ENCODE assay signal across 15 cellular contexts in genomic region chr5:14439087-14439841, GRCh38.
DNase-seq lines count a peak whose midpoint lies in the region; ATAC-seq and TF ChIP-seq lines count a peak whose summit lies in the region.
"Had no signal": no experiment of that assay in that cellular context is flagged by ENCODE, and none has a peak within 500 bp of the region (broad histone marks: within the 10 kb centered on the region; RNA-seq: fewer than 3 reads in every experiment).

No MANE protein-coding gene starts in this region.

- H3F3A ChIP-seq in GM23338 (replicated peaks; ENCODE audit: low read depth): no peaks in the 10 kb centered on the region

- intact Hi-C loops in left ventricle myocardium superior (cut with micrococcal nuclease): no loop called here

- peaks cover 4% of the 10 kb centered on the region; the same call in 1 of the 2 replicates for H4K20me1 ChIP-seq in GM23338 (replicated peaks; ENCODE audit: insufficient read depth)

- H3K4me1 Mint-ChIP-seq in GM23338 (peaks cover 11% of the 10 kb centered on the region; the same call in 2 of the 3 replicates), WTC11 (peaks cover 7% of the 10 kb centered on the region; the same call in 1 of the 2 replicates)
- peaks cover 0 to 21% of the 10 kb centered on the region in 2 donors for H3K4me1 Mint-ChIP-seq in stimulated activated naive B cell treated with anti-CD40 and anti-IgM and Interleukin-4, amounts not matched to agents 10 μg/mL and 1 μg/mL and 100 μg/mL, for 72 hours

- H3K4me3 Mint-ChIP-seq in GM23338 (no peak overlapping the region), WTC11 (no peak overlapping the region)
- H3K4me3 Mint-ChIP-seq in stimulated activated naive B cell treated with anti-CD40 and anti-IgM and Interleukin-4, amounts not matched to agents 10 μg/mL and 1 μg/mL and 100 μg/mL, for 72 hours: no peak overlapping the region
- H3K4me3 Mint-ChIP-seq: activated naive CD4-positive, alpha-beta T cell treated with anti-CD3 and anti-CD28 coated beads, Interleukin-2, amount 10 ng/mL, durations not matched to agents 7 days and 5 days had no signal

- H3K4me3 ChIP-seq in GM23338: no peak overlapping the region
- H3K4me3 ChIP-seq: left lung, PC-9 had no signal

- CTCF ChIA-PET in WTC11 (lab: Charles Lee): no interaction called here

- POLR2A ChIA-PET in WTC11 (lab: Charles Lee): no interaction called here

- H3K27me3 ChIP-seq in GM23338 (ENCODE audit: insufficient read depth): no peaks in the 10 kb centered on the region
- H3K27me3 ChIP-seq: left lung, neutrophil had no signal

- no peaks in the 10 kb centered on the region; the same call in 2 of the 3 replicates for H3K9me3 Mint-ChIP-seq in GM23338
- peaks cover 12% of the 10 kb centered on the region; the same call in 1 of the 2 replicates for H3K9me3 Mint-ChIP-seq in WTC11
- no peaks in the 10 kb centered on the region for H3K9me3 Mint-ChIP-seq in stimulated activated naive B cell treated with anti-CD40 and anti-IgM and Interleukin-4, amounts not matched to agents 10 μg/mL and 1 μg/mL and 100 μg/mL, for 72 hours
- H3K9me3 Mint-ChIP-seq: activated naive CD4-positive, alpha-beta T cell treated with anti-CD3 and anti-CD28 coated beads, Interleukin-2, amount 10 ng/mL, durations not matched to agents 7 days and 5 days had no signal

- no peak overlapping the region for H3K4me2 ChIP-seq in GM23338
- H3K4me2 ChIP-seq: PC-9 had no signal

- TF ChIP-seq CTCF in GM23338 (conservative IDR thresholded peaks at IDR 0.05; ENCODE audit: low read depth in 2 of 2): no peak
- no peak for TF ChIP-seq CTCF in WTC11 (IDR thresholded peaks at IDR 0.05)

- H3K27ac Mint-ChIP-seq in GM23338 (no peak overlapping the region), WTC11 (peak overlapping the region; percentile 34; the same call in 1 of the 2 replicates)
- peak overlapping the region; percentile 14 for H3K27ac Mint-ChIP-seq in stimulated activated naive B cell treated with anti-CD40 and anti-IgM and Interleukin-4, amounts not matched to agents 10 μg/mL and 1 μg/mL and 100 μg/mL, for 72 hours
- H3K27ac Mint-ChIP-seq: activated naive CD4-positive, alpha-beta T cell treated with anti-CD3 and anti-CD28 coated beads, Interleukin-2, amount 10 ng/mL, durations not matched to agents 7 days and 5 days had no signal

- peaks cover 4% of the 10 kb centered on the region for H3K79me2 ChIP-seq in GM23338 (replicated peaks; ENCODE audit: insufficient read depth)

- H3K36me3 ChIP-seq in GM23338 (ENCODE audit: insufficient read depth): peaks cover 2% of the 10 kb centered on the region
- H3K36me3 ChIP-seq: neutrophil had no signal

- H3K36me3 Mint-ChIP-seq in GM23338 (ENCODE audit: low read depth) (peaks cover 21% of the 10 kb centered on the region), WTC11 (peaks cover 26% of the 10 kb centered on the region)
- peaks cover 44 to 66% of the 10 kb centered on the region in 2 donors for H3K36me3 Mint-ChIP-seq in stimulated activated naive B cell treated with anti-CD40 and anti-IgM and Interleukin-4, amounts not matched to agents 10 μg/mL and 1 μg/mL and 100 μg/mL, for 72 hours

- H3K4me1 ChIP-seq in GM23338 (ENCODE audit: insufficient read depth): peaks cover 5% of the 10 kb centered on the region; the same call in 1 of the 2 replicates

- no peak overlapping the region for H2AFZ ChIP-seq in GM23338
- H2AFZ ChIP-seq: PC-9 had no signal

- H3K9me2 ChIP-seq in GM23338 (ENCODE audit: insufficient read depth): no peaks in the 10 kb centered on the region

- DNase-seq in GM23338 (ENCODE audit: low spot score) (no peak), WTC11 (ENCODE audit: low spot score) (no peak), left ventricle myocardium superior (no peak), T1000 (lab: John Stamatoyannopoulos, UW) (no peak), NCI-H524 treated with DMSO at 0.1 percent for 48 hours (lab: John Stamatoyannopoulos, UW) (no peak), hypothalamus (lab: John Stamatoyannopoulos, UW) (no peak), islet precursor cell (no peak)
- no peak for DNase-seq in stimulated activated naive B cell treated with anti-CD40 and anti-IgM and Interleukin-4, amounts not matched to agents 10 μg/mL and 1 μg/mL and 100 μg/mL, for 72 hours
- DNase-seq: activated naive CD4-positive, alpha-beta T cell treated with anti-CD3 and anti-CD28 coated beads, Interleukin-2, amount 10 ng/mL, durations not matched to agents 7 days and 5 days; foreskin melanocyte; left lung; PC-9; stimulated activated CD4-positive, alpha-beta T cell treated with anti-CD3 and anti-CD28 coated beads, Interleukin-2, amount 100 ng/mL, for 24 hours; stimulated activated naive CD4-positive, alpha-beta T cell treated with Interleukin-2 at 50 U/mL for 16 hours had no signal

- no peak for ATAC-seq in GM23338
- no peak for ATAC-seq in WTC11
- ATAC-seq in left ventricle myocardium superior: peak; percentile 12
- no peak for ATAC-seq in stimulated activated naive B cell treated with anti-CD40 and anti-IgM and Interleukin-4, amounts not matched to agents 10 μg/mL and 1 μg/mL and 100 μg/mL, for 72 hours (replicated peaks)

- 0 out of 2 replicates have a peak overlapping the region, but pooled peaks have one; percentile 64 for H3K27ac ChIP-seq in GM23338 (ENCODE audit: low read depth)
- H3K27ac ChIP-seq: neutrophil, PC-9 had no signal

- peaks cover 2% of the 10 kb centered on the region for H3K27me3 Mint-ChIP-seq in GM23338 (ENCODE audit: insufficient read depth, low read depth, poor library complexity)
- H3K27me3 Mint-ChIP-seq in WTC11 (ENCODE audit: low read depth): no peaks in the 10 kb centered on the region; the same call in 1 of the 2 replicates
- no peaks in the 10 kb centered on the region for H3K27me3 Mint-ChIP-seq in stimulated activated naive B cell treated with anti-CD40 and anti-IgM and Interleukin-4, amounts not matched to agents 10 μg/mL and 1 μg/mL and 100 μg/mL, for 72 hours

TF ChIP-seq in GM23338, 12 proteins besides CTCF, POLR2A, EP300 and RAD21 (continues in another document):
- no peak for TF ChIP-seq STAT1 (IDR thresholded peaks at IDR 0.05; ENCODE audit: unreplicated experiment)
- no peak for TF ChIP-seq EZH2phosphoT487 (IDR thresholded peaks at IDR 0.05; ENCODE audit: unreplicated experiment)
- TF ChIP-seq ETS1 (IDR thresholded peaks at IDR 0.05): no peak
- no peak for TF ChIP-seq POLR2AphosphoS5 (IDR thresholded peaks at IDR 0.05; ENCODE audit: low read depth)
- TF ChIP-seq ZNF114 (CRISPR knock-in tag; IDR thresholded peaks at IDR 0.05): no peak

TF ChIP-seq in WTC11, 78 proteins besides CTCF, POLR2A, EP300 and RAD21:
- TF ChIP-seq SMAD3 (CRISPR knock-in tag; IDR thresholded peaks at IDR 0.05; ENCODE audit: borderline replicate concordance) (no peak), ZNF232 (CRISPR knock-in tag; IDR thresholded peaks at IDR 0.05) (no peak), ZNF396 (CRISPR knock-in tag; IDR thresholded peaks at IDR 0.05; ENCODE audit: borderline replicate concordance) (no peak), ZBTB21 (CRISPR knock-in tag; IDR thresholded peaks at IDR 0.05; ENCODE audit: borderline replicate concordance) (no peak), NFYB (CRISPR knock-in tag; conservative IDR thresholded peaks at IDR 0.05; ENCODE audit: low read depth) (no peak), NR3C1 (CRISPR knock-in tag; conservative IDR thresholded peaks at IDR 0.05; ENCODE audit: low read depth) (no peak), KAT7 (CRISPR knock-in tag; IDR thresholded peaks at IDR 0.05; ENCODE audit: borderline replicate concordance) (no peak), STAT6 (CRISPR knock-in tag; conservative IDR thresholded peaks at IDR 0.05; ENCODE audit: low read depth) (no peak), USF2 (CRISPR knock-in tag; IDR thresholded peaks at IDR 0.05) (no peak), ZNF423 (CRISPR knock-in tag; IDR thresholded peaks at IDR 0.05) (no peak)
